In genomic region chr1:32869844-32870614, GRCh38 we compare ENCODE assay signal across 7 cellular contexts. TPM values are rescaled to one million over a fixed set of nuclear protein-coding genes. Genes with fewer than 3 reads are reported as not detected.
A peak's percentile ranks its signal among the peaks of the same experiment; 100 is the strongest.
DNase-seq lines count a peak whose midpoint lies in the region; ATAC-seq and TF ChIP-seq lines count a peak whose summit lies in the region.
"Had no signal": no experiment of that assay in that cellular context is flagged by ENCODE, and none has a peak within 500 bp of the region (broad histone marks: within the 10 kb centered on the region; RNA-seq: fewer than 3 reads in every experiment).

No MANE protein-coding gene starts in this region.

- no peak overlapping the region for H3K27ac ChIP-seq in iPS DF 6.9 (ENCODE audit: low read length)

- no peak for ATAC-seq in activated T-cell treated with anti-CD3 and anti-CD28 coated beads, Interleukin-2, amount 50 U/mL, for 4 hours

- DNase-seq in activated T-cell treated with anti-CD3 and anti-CD28 coated beads, Interleukin-2, amount 50 U/mL, for 4 hours = no peak
- no peak for DNase-seq in activated T-cell treated with anti-CD3 and anti-CD28 coated beads for 4 hours
- no peak for DNase-seq in iPS DF 6.9 (ENCODE audit: low read depth, low spot score)
- no peak for DNase-seq in type B pancreatic cell (ENCODE audit: extremely low spot score, unreplicated experiment)
- DNase-seq in SKM-1 treated with dmso at 0.1 percent for 144 hours (lab: John Stamatoyannopoulos, UW; ENCODE audit: unreplicated experiment) = no peak
- no peak for DNase-seq in AML-193 (lab: John Stamatoyannopoulos, UW)
- DNase-seq: COR-L47 had no signal

- no peaks in the 10 kb centered on the region for H3K36me3 ChIP-seq in iPS DF 6.9 (ENCODE audit: control insufficient read depth, insufficient read depth, low read length)

- H3K27me3 Mint-ChIP-seq in activated T-cell treated with anti-CD3 and anti-CD28 coated beads, Interleukin-2, amount 50 U/mL, for 4 hours (ENCODE audit: low read depth) = peaks cover 35% of the 10 kb centered on the region
- peaks cover 31% of the 10 kb centered on the region for H3K27me3 Mint-ChIP-seq in type B pancreatic cell

- peaks cover 9% of the 10 kb centered on the region for H3K36me3 Mint-ChIP-seq in activated T-cell treated with anti-CD3 and anti-CD28 coated beads, Interleukin-2, amount 50 U/mL, for 4 hours (ENCODE audit: insufficient read depth)
- peaks cover 12% of the 10 kb centered on the region for H3K36me3 Mint-ChIP-seq in type B pancreatic cell

- H3K9me3 ChIP-seq in iPS DF 6.9 (ENCODE audit: control insufficient read depth, insufficient read depth, low read length) = no peaks in the 10 kb centered on the region

- no peaks in the 10 kb centered on the region for H3K9me3 Mint-ChIP-seq in activated T-cell treated with anti-CD3 and anti-CD28 coated beads, Interleukin-2, amount 50 U/mL, for 4 hours
- H3K9me3 Mint-ChIP-seq in type B pancreatic cell = no peaks in the 10 kb centered on the region

- H3K4me1 ChIP-seq in iPS DF 6.9 (ENCODE audit: control insufficient read depth, insufficient read depth, low read length) = peaks cover 6% of the 10 kb centered on the region

- peaks cover 21% of the 10 kb centered on the region for H3K27me3 ChIP-seq in iPS DF 6.9 (ENCODE audit: control insufficient read depth, insufficient read depth, low read length)

- H3K27ac Mint-ChIP-seq in type B pancreatic cell = peak overlapping the region; percentile 48

- peaks cover 19% of the 10 kb centered on the region for H3K4me1 Mint-ChIP-seq in activated T-cell treated with anti-CD3 and anti-CD28 coated beads, Interleukin-2, amount 50 U/mL, for 4 hours (ENCODE audit: low read depth)
- H3K4me1 Mint-ChIP-seq in type B pancreatic cell (ENCODE audit: unreplicated experiment) = peaks cover 24% of the 10 kb centered on the region

- peak overlapping the region; percentile 73 for H3K4me3 Mint-ChIP-seq in activated T-cell treated with anti-CD3 and anti-CD28 coated beads, Interleukin-2, amount 50 U/mL, for 4 hours
- H3K4me3 Mint-ChIP-seq in type B pancreatic cell = peak overlapping the region; percentile 87

- H3K4me3 ChIP-seq in iPS DF 6.9 (ENCODE audit: low read length) = peak overlapping the region; percentile 19; the same call in 1 of the 2 replicates

- no peak for TF ChIP-seq CTCF in type B pancreatic cell (conservative IDR thresholded peaks at IDR 0.05)

- no CpG with 5 or more reads among the region's 17 CpGs for WGBS in iPS DF 6.9 (ENCODE audit: insufficient coverage, insufficient read length)

RNA-seq across cellular contexts. Expression of gene FNDC5, which starts 0.7 kb away (rescaled TPM):
- not detected for total RNA-seq in activated T-cell treated with anti-CD3 and anti-CD28 coated beads, Interleukin-2, amount 50 U/mL, for 4 hours
- 20.0 and 49.9 TPM in 2 replicates for total RNA-seq in type B pancreatic cell (ENCODE audit: low replicate concordance)

RNA-seq across cellular contexts. Expression of gene HPCA, which starts 16.3 kb away (rescaled TPM):
- not detected for total RNA-seq in activated T-cell treated with anti-CD3 and anti-CD28 coated beads, Interleukin-2, amount 50 U/mL, for 4 hours
- 1.0 and 2.0 TPM in 2 replicates for total RNA-seq in type B pancreatic cell (ENCODE audit: low replicate concordance)

RNA-seq across cellular contexts. Expression of gene TMEM54, which starts 31.2 kb away (rescaled TPM):
- total RNA-seq in activated T-cell treated with anti-CD3 and anti-CD28 coated beads, Interleukin-2, amount 50 U/mL, for 4 hours = under 1 TPM; 0.61 to 0.89 (median 0.87) TPM
- total RNA-seq in type B pancreatic cell (ENCODE audit: low replicate concordance) = 42.1 and 129 TPM in 2 replicates

RNA-seq across cellular contexts. Expression of gene S100PBP, which starts 52.6 kb away (rescaled TPM):
- 10 to 100 TPM; 14.9 to 19.6 (median 15.8) TPM for total RNA-seq in activated T-cell treated with anti-CD3 and anti-CD28 coated beads, Interleukin-2, amount 50 U/mL, for 4 hours
- 27.0 and 53.8 TPM in 2 replicates for total RNA-seq in type B pancreatic cell (ENCODE audit: low replicate concordance)

RNA-seq across cellular contexts. Expression of gene YARS1, which starts 52.9 kb away (rescaled TPM):
- total RNA-seq in activated T-cell treated with anti-CD3 and anti-CD28 coated beads, Interleukin-2, amount 50 U/mL, for 4 hours = 100 to 1,000 TPM; 243 to 304 (median 264) TPM
- total RNA-seq in type B pancreatic cell (ENCODE audit: low replicate concordance) = 83.7 and 103 TPM in 2 replicates

Comparison
In these comparisons a context has a peak if more than half of its experiments do, and no peak if none do; other contexts are left out.
1. RNA of gene FNDC5, which starts 0.7 kb away (total RNA-seq): 20.0 to 49.9 TPM in type B pancreatic cell; not detected in activated T-cell treated with anti-CD3 and anti-CD28 coated beads, Interleukin-2, amount 50 U/mL, for 4 hours; every median in the first group is over 10 times any median in the second.
2. RNA of gene TMEM54, which starts 31.2 kb away (total RNA-seq): 42.1 to 129 TPM in type B pancreatic cell; 0.61 to 0.89 TPM in activated T-cell treated with anti-CD3 and anti-CD28 coated beads, Interleukin-2, amount 50 U/mL, for 4 hours; every median in the first group is over 10 times any median in the second.